ENCODE assay signal across 8 cellular contexts in the genomic region with DNA sequence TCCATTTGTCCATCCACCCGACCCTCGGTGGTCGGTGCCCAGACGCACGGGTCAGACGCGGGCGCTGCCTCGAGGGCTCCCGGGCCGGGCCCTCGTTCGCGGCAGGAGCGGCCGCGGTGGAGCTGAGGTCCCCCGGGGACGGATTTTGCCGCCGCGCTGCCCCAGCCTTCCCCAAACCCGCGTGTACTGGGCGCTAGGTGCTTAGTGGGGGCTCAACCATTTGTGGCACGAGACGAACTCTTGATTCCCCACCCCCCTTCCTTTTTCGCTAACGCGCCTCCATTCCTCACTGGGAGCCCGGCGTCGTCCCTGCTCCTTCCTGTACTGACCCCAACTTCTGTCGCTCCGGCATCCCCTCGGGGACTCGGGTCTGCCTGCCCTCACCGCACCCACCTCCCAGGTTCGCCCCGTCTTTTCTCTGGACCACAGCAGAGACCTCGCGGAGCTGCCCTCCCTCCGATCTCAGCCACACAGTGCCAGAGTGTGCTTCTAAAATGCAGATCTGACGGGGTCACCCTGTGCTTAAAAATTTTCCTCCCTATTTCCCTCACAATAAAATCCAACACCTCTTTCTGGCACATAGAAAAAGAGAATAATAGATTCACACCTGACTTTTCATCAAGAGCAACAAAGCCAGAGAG. TPM values are rescaled to one million over a fixed set of nuclear protein-coding genes. Genes with fewer than 3 reads are reported as not detected.
DNase-seq lines count a peak whose midpoint lies in the region; ATAC-seq and TF ChIP-seq lines count a peak whose summit lies in the region.

No MANE protein-coding gene starts in this region.

- H3K9me3 ChIP-seq in duodenal mucosa (ENCODE audit: control insufficient read depth in 1 of 2, low read length in 2 of 2): no peaks in the 10 kb centered on the region

- H3K27me3 Mint-ChIP-seq in nephron (ENCODE audit: low read depth): peaks cover 61% of the 10 kb centered on the region

- no peaks in the 10 kb centered on the region for H3K9me3 Mint-ChIP-seq in nephron

- H3K9ac ChIP-seq in duodenal mucosa (ENCODE audit: low read depth in 1 of 2, low read length in 2 of 2): peak overlapping the region; percentile 69 to 94

- H3K4me1 ChIP-seq in duodenal mucosa (ENCODE audit: control insufficient read depth in 1 of 2, insufficient read depth in 2 of 2, low read length in 2 of 2): peaks cover 25 to 35% of the 10 kb centered on the region in 2 donors

- TF ChIP-seq CTCF in GM12875 (IDR thresholded peaks at IDR 0.05; ENCODE audit: borderline replicate concordance, insufficient read depth, low read depth, low read length) (no peak), nephron (IDR thresholded peaks at IDR 0.05; ENCODE audit: unreplicated experiment in 3 of 3) (no peak)

- no peak for DNase-seq in Jurkat, Clone E6-1 (ENCODE audit: low read depth, low spot score)
- no peak for DNase-seq in stimulated activated CD8-positive, alpha-beta memory T cell treated with anti-CD3 and anti-CD28 coated beads, Interleukin-4, amount 100 ng/mL, for 48 hours
- DNase-seq in COLO829 (ENCODE audit: low spot score) (no peak), NCI-H187 treated with DMSO at 0.1 percent for 48 hours (lab: John Stamatoyannopoulos, UW) (no peak)

- H3K27ac ChIP-seq in duodenal mucosa (ENCODE audit: low read depth, low read length): peak overlapping the region; percentile 84

- H3K27ac Mint-ChIP-seq in nephron: peak overlapping the region in 1 of 3 experiments; percentile 88

- H3K4me3 Mint-ChIP-seq in nephron: peak overlapping the region; percentile 86 to 92 (median 90)

- H3K4me3 ChIP-seq in GM12875 (ENCODE audit: low read depth, low read length) (peak overlapping the region; percentile 65), duodenal mucosa (ENCODE audit: low read depth in 1 of 2, low read length in 2 of 2) (peak overlapping the region; percentile 69 to 75)
- peak overlapping the region; percentile 63 for H3K4me3 ChIP-seq in Jurkat, Clone E6-1 (ENCODE audit: low read length)

- no peaks in the 10 kb centered on the region for H3K36me3 Mint-ChIP-seq in nephron (ENCODE audit: low read depth)

- H3K27me3 ChIP-seq in duodenal mucosa (ENCODE audit: control insufficient read depth in 1 of 2, insufficient read depth in 2 of 2, low read length in 2 of 2): peaks cover 14 to 20% of the 10 kb centered on the region in 2 donors

- H3K4me1 Mint-ChIP-seq in nephron: peaks cover 10% of the 10 kb centered on the region

- peaks cover 6 to 8% of the 10 kb centered on the region in 2 donors for H3K36me3 ChIP-seq in duodenal mucosa (ENCODE audit: control insufficient read depth in 1 of 2, insufficient read depth in 2 of 2, low read length in 2 of 2)

- ATAC-seq in GM19467 (IDR thresholded peaks at IDR 0.05; ENCODE audit: unreplicated experiment): no peak

RNA-seq across cellular contexts. Expression of gene CBX7, which starts 0.9 kb away (rescaled TPM):
- 5.1 TPM for polyA plus RNA-seq in Jurkat, Clone E6-1 (2012; ENCODE audit: insufficient read depth, insufficient read length)

RNA-seq across cellular contexts. Expression of gene APOBEC3H, which starts 56.3 kb away (rescaled TPM):
- not detected for polyA plus RNA-seq in Jurkat, Clone E6-1 (2012; ENCODE audit: insufficient read depth, insufficient read length)
